In genomic region chr7:23469150-23469960, GRCh38 we compare ENCODE assay signal across 8 cellular contexts. TPM values are rescaled to one million over a fixed set of nuclear protein-coding genes. Genes with fewer than 3 reads are reported as not detected.
A peak's percentile ranks its signal among the peaks of the same experiment; 100 is the strongest.
DNase-seq lines count a peak whose midpoint lies in the region; ATAC-seq and TF ChIP-seq lines count a peak whose summit lies in the region.

No MANE protein-coding gene starts in this region.

- peak overlapping the region; percentile 92 for H3K9ac ChIP-seq in OCI-LY1 (ENCODE audit: low read length)

- no peaks in the 10 kb centered on the region for H4K20me1 ChIP-seq in OCI-LY1 (ENCODE audit: insufficient read depth, low read length)

- peak overlapping the region; percentile 99 for H3K27ac ChIP-seq in OCI-LY1 (ENCODE audit: low read depth, low read length, poor library complexity, severe bottlenecking)
- H3K27ac ChIP-seq in testis: peak overlapping the region; percentile 29 to 55

- no peak for TF ChIP-seq POLR2A in testis (IDR thresholded peaks at IDR 0.05)

- 0 to 2% methylated on average over 4 to 76 of the region's 91 CpGs for WGBS in testis, 2 donors

- H3K4me1 ChIP-seq in OCI-LY1 (ENCODE audit: insufficient read depth, low read length, severe bottlenecking) (peaks cover 47% of the 10 kb centered on the region), testis (peaks cover 3% of the 10 kb centered on the region)

- in situ Hi-C loops in astrocyte of the cerebellum (cut with HindIII; ENCODE audit: low sequenced_read_pairs): no loop called here

- DNase-seq in stimulated activated CD4-positive, alpha-beta T cell treated with anti-CD3 and anti-CD28 coated beads, Interleukin-15, amount 100 ng/mL, for 24 hours: peak; percentile 50
- no peak for DNase-seq in stimulated activated CD4-positive, alpha-beta T cell treated with anti-CD3 and anti-CD28 coated beads, Interleukin-2, amount 100 ng/mL, for 48 hours
- no peak for DNase-seq in astrocyte of the cerebellum (ENCODE audit: low read depth)
- peak; percentile 73 for DNase-seq in islet precursor cell
- no peak for DNase-seq in testis
- DNase-seq in superior temporal gyrus (ENCODE audit: extremely low spot score): no peak

- H3K79me2 ChIP-seq in OCI-LY1 (ENCODE audit: insufficient read depth, low read length): peaks cover 64% of the 10 kb centered on the region

- peaks cover 12% of the 10 kb centered on the region for H3F3A ChIP-seq in OCI-LY1 (ENCODE audit: insufficient read depth, low read length)

- no peak; the same call in 1 of the 2 replicates for TF ChIP-seq CTCF in OCI-LY1 (IDR thresholded peaks at IDR 0.05; ENCODE audit: low read length)
- TF ChIP-seq CTCF in astrocyte of the cerebellum (IDR thresholded peaks at IDR 0.05; ENCODE audit: low read depth, low read length, missing control alignments): no peak
- no peak for TF ChIP-seq CTCF in testis (IDR thresholded peaks at IDR 0.05)

- peak overlapping the region; percentile 86 for H3K4me3 ChIP-seq in OCI-LY1 (ENCODE audit: low read depth, low read length, poor library complexity, severe bottlenecking)
- H3K4me3 ChIP-seq in astrocyte of the cerebellum (ENCODE audit: low read depth, low read length): peak overlapping the region; percentile 76
- peak overlapping the region; percentile 43 to 55 for H3K4me3 ChIP-seq in testis

- H3K9me3 ChIP-seq in OCI-LY1 (ENCODE audit: low read length): no peaks in the 10 kb centered on the region
- no peaks in the 10 kb centered on the region for H3K9me3 ChIP-seq in testis

- intact Hi-C loops in testis (cut with DNase I; ENCODE audit: low total_unique reads): no loop called here

- no peaks in the 10 kb centered on the region for H3K9me2 ChIP-seq in OCI-LY1 (ENCODE audit: low read depth, low read length)

- no peak for ATAC-seq in HG03097 (IDR thresholded peaks at IDR 0.05; ENCODE audit: low FRiP score, unreplicated experiment)

- H3K27me3 ChIP-seq in OCI-LY1 (ENCODE audit: insufficient read depth, low read length) (no peaks in the 10 kb centered on the region), testis (no peaks in the 10 kb centered on the region)

- H3K36me3 ChIP-seq in OCI-LY1 (ENCODE audit: insufficient read depth, low read length): peaks cover 15% of the 10 kb centered on the region; the same call in 1 of the 2 replicates
- no peaks in the 10 kb centered on the region for H3K36me3 ChIP-seq in testis (ENCODE audit: low read depth, missing control alignments)

- no peak overlapping the region for H2AFZ ChIP-seq in OCI-LY1 (ENCODE audit: low read length)

- peak overlapping the region; percentile 81 for H3K4me2 ChIP-seq in OCI-LY1 (ENCODE audit: low read length)

RNA-seq across cellular contexts. Expression of gene IGF2BP3, which starts 0.9 kb away (rescaled TPM):
- 10 to 100 TPM; 20.1 to 36.0 TPM for total RNA-seq in testis
- polyA plus RNA-seq in testis (ENCODE audit: insufficient read depth, low read depth, low replicate concordance): 17.8 TPM

Comparison
In these comparisons a context has a peak if more than half of its experiments do, and no peak if none do; other contexts are left out.
1. DNase-seq: peak in stimulated activated CD4-positive, alpha-beta T cell treated with anti-CD3 and anti-CD28 coated beads, Interleukin-15, amount 100 ng/mL, for 24 hours (single experiment) and islet precursor cell (single experiment); none in stimulated activated CD4-positive, alpha-beta T cell treated with anti-CD3 and anti-CD28 coated beads, Interleukin-2, amount 100 ng/mL, for 48 hours (0 of 2), astrocyte of the cerebellum (single experiment), testis (single experiment) and superior temporal gyrus (single experiment).
2. Peak in every context shown above with its lines, with median percentiles within 50 percentile points of each other: H3K4me3 ChIP-seq.